8 cellular contexts compared by ENCODE assay signal in genomic region chr7:102285541-102286236, GRCh38. TPM values are rescaled to one million over a fixed set of nuclear protein-coding genes. Genes with fewer than 3 reads are reported as not detected.
DNase-seq lines count a peak whose midpoint lies in the region; ATAC-seq, FAIRE-seq and TF ChIP-seq lines count a peak whose summit lies in the region.

No MANE protein-coding gene starts in this region.

- FAIRE-seq in GM12878 (lab: Jason Lieb, UNC): no peak

- H2BK5ac ChIP-seq in mesendoderm (ENCODE audit: low read length): no peak overlapping the region

- no peaks in the 10 kb centered on the region for H3K27me3 Mint-ChIP-seq in activated naive CD4-positive, alpha-beta T cell treated with anti-CD3 and anti-CD28 coated beads, Interleukin-2, amount 50 U/mL, for 24 hours

- no peak for DNase-seq in activated naive CD4-positive, alpha-beta T cell treated with Interleukin-2 at 50 U/mL for 16 hours
- DNase-seq in GM12878 (ENCODE audit: low read depth, low spot score) (no peak), mesendoderm (peak; percentile 22), ureter (ENCODE audit: low spot score) (peak; percentile 44), kidney tubule cell (ENCODE audit: low spot score) (no peak), T1000 (lab: John Stamatoyannopoulos, UW) (no peak)
- DNase-seq in activated CD8-positive, alpha-beta memory T cell treated with anti-CD3 and anti-CD28 coated beads, Interleukin-2, amount 50 U/mL, for 48 hours: no peak

- SMC1A ChIA-PET in GM12878 (lab: Charles Lee; ENCODE audit: uncharacterized antibody, unreplicated experiment): interaction anchor here (1.0 to 2.0 kb wide), 4 partner anchors 9 to 159 kb away, joined by 3 to 5 read pairs (median 4); no protein-coding TSS in a partner anchor

- no peak for TF ChIP-seq EP300 in GM12878 (IDR thresholded peaks at IDR 0.05; ENCODE audit: borderline replicate concordance in 1 of 2, control insufficient read depth in 1 of 2, low read depth in 2 of 2, low read length in 2 of 2)

- H4K5ac ChIP-seq in mesendoderm (ENCODE audit: low read length): no peak overlapping the region

- TF ChIP-seq POLR2A in GM12878 (IDR thresholded peaks at IDR 0.05; ENCODE audit: low read depth, low read length): no peak

- H3K27ac ChIP-seq in GM12878 (ENCODE audit: control insufficient read depth, insufficient read depth) (no peak overlapping the region), mesendoderm (ENCODE audit: low read depth, low read length) (no peak overlapping the region)

- H3K4me3 ChIP-seq in GM12878 (peak overlapping the region; percentile 80), mesendoderm (ENCODE audit: low read length) (no peak overlapping the region)

- no peak overlapping the region for H3K18ac ChIP-seq in mesendoderm (ENCODE audit: low read length)

- BruUV-seq in GM12878 (replicated peaks; lab: Mats Ljungman, UMichigan): no TSS peak

- POLR2A ChIA-PET in GM12878 (lab: Charles Lee): interaction anchor here (3.9 kb wide), 1 partner anchor 20 kb away, joined by 34 read pairs; no protein-coding TSS in a partner anchor

- H3K4me2 ChIP-seq in GM12878 (ENCODE audit: control insufficient read depth, insufficient read depth) (peak overlapping the region; percentile 62), mesendoderm (ENCODE audit: low read length) (peak overlapping the region; percentile 60)

- ATAC-seq in GM12878: no peak

- H2BK15ac ChIP-seq in mesendoderm (replicated peaks; ENCODE audit: low read depth): no peak overlapping the region

- H3K56ac ChIP-seq in mesendoderm (ENCODE audit: low read length): peak overlapping the region; percentile 91

- peak overlapping the region; percentile 79 for H2AFZ ChIP-seq in GM12878 (ENCODE audit: control insufficient read depth, low read depth, low read length)

- in situ Hi-C loops in GM12878 (cut with MboI): loop anchor here (5.0 kb wide), 1 partner anchor 167 kb away; no protein-coding TSS in a partner anchor

- H3K27me3 ChIP-seq in GM12878 (replicated peaks in 1 of 2; ENCODE audit: control insufficient read depth in 2 of 2, insufficient read depth in 2 of 2, low read length in 1 of 2): no peaks in the 10 kb centered on the region
- H3K27me3 ChIP-seq in mesendoderm (ENCODE audit: insufficient read depth, low read length, poor library complexity): no peaks in the 10 kb centered on the region

- peak overlapping the region; percentile 82 for H3K4me3 Mint-ChIP-seq in activated naive CD4-positive, alpha-beta T cell treated with anti-CD3 and anti-CD28 coated beads, Interleukin-2, amount 50 U/mL, for 24 hours

- 40% methylated on average over 17 of the region's 19 CpGs for WGBS in GM12878 (ENCODE audit: insufficient coverage, insufficient replicate concordance, low lambda C conversion rate, missing lambda C conversion rate)
- no CpG with 5 or more reads among the region's 19 CpGs for WGBS in mesendoderm (ENCODE audit: extremely low coverage, insufficient coverage, low lambda C conversion rate)

- H3K79me2 ChIP-seq in GM12878 (ENCODE audit: control insufficient read depth, insufficient read depth, low read length): peaks cover 33% of the 10 kb centered on the region
- no peaks in the 10 kb centered on the region for H3K79me2 ChIP-seq in mesendoderm (ENCODE audit: control insufficient read depth, insufficient read depth, low read length)

- no peak overlapping the region for H2AK5ac ChIP-seq in mesendoderm (ENCODE audit: low read length)

- H3K4me1 ChIP-seq in GM12878 (ENCODE audit: control insufficient read depth, insufficient read depth, low read length): peaks cover 43% of the 10 kb centered on the region
- peaks cover 2% of the 10 kb centered on the region for H3K4me1 ChIP-seq in mesendoderm (ENCODE audit: control insufficient read depth, low read depth, low read length)

- no peaks in the 10 kb centered on the region for H3K9me3 ChIP-seq in GM12878 (replicated peaks; ENCODE audit: control insufficient read depth, insufficient read depth, low read length)

- CTCF ChIA-PET in GM12878 (lab: Yijun Ruan, JAX): interaction anchor here (9.3 kb wide), 1 partner anchor 106 kb away, joined by 205 read pairs; the partner anchor contains the start of gene PRKRIP1

- RAD21 ChIA-PET in GM12878 (lab: Charles Lee; ENCODE audit: unreplicated experiment): interaction anchor here (0.7 to 6.0 kb wide), 5 partner anchors 10 to 153 kb away, joined by 3 to 121 read pairs (median 5); no protein-coding TSS in a partner anchor

- H3K79me1 ChIP-seq in mesendoderm (ENCODE audit: low read length): no peaks in the 10 kb centered on the region

- H4K20me1 ChIP-seq in GM12878 (ENCODE audit: control insufficient read depth, insufficient read depth): no peaks in the 10 kb centered on the region

- H3K4ac ChIP-seq in mesendoderm (ENCODE audit: low read depth, low read length): no peak overlapping the region

- peak overlapping the region; percentile 34; the same call in 1 of the 2 replicates for H3K9ac ChIP-seq in GM12878 (ENCODE audit: control insufficient read depth, insufficient read depth, low read length)
- H3K9ac ChIP-seq in mesendoderm (ENCODE audit: low read length): peak overlapping the region; percentile 89

- TF ChIP-seq RAD21 in GM12878 (IDR thresholded peaks at IDR 0.05; ENCODE audit: insufficient read depth, low read depth, low read length): no peak

- H3K4me1 Mint-ChIP-seq in activated naive CD4-positive, alpha-beta T cell treated with anti-CD3 and anti-CD28 coated beads, Interleukin-2, amount 50 U/mL, for 24 hours: peaks cover 27% of the 10 kb centered on the region

- no peak for TF ChIP-seq CTCF in GM12878 (IDR thresholded peaks at IDR 0.05 in 2 of 3, conservative IDR thresholded peaks at IDR 0.05 in 1 of 3; ENCODE audit: control insufficient read depth in 2 of 3, extremely low read depth in 1 of 3, insufficient read depth in 1 of 3, low read depth in 3 of 3, low read length in 3 of 3)

- intact Hi-C loops in GM12878 (cut with micrococcal nuclease; ENCODE audit: unreplicated experiment): loop anchor here (5.0 kb wide), 1 partner anchor 182 kb away; no protein-coding TSS in a partner anchor

- no peak overlapping the region for H4K8ac ChIP-seq in mesendoderm (ENCODE audit: low read depth, low read length)

- peak overlapping the region; percentile 24 for H3K23ac ChIP-seq in mesendoderm (ENCODE audit: low read length)

- H3K36me3 Mint-ChIP-seq in activated naive CD4-positive, alpha-beta T cell treated with anti-CD3 and anti-CD28 coated beads, Interleukin-2, amount 50 U/mL, for 24 hours: no peaks in the 10 kb centered on the region

- H3K9me3 Mint-ChIP-seq in activated naive CD4-positive, alpha-beta T cell treated with anti-CD3 and anti-CD28 coated beads, Interleukin-2, amount 50 U/mL, for 24 hours: no peaks in the 10 kb centered on the region

- H3K27ac Mint-ChIP-seq in activated naive CD4-positive, alpha-beta T cell treated with anti-CD3 and anti-CD28 coated beads, Interleukin-2, amount 50 U/mL, for 24 hours: peak overlapping the region; percentile 70

- no peak overlapping the region for H2BK120ac ChIP-seq in mesendoderm (ENCODE audit: low read depth, low read length)

- H3K36me3 ChIP-seq in GM12878 (ENCODE audit: control insufficient read depth in 2 of 2, insufficient read depth in 2 of 2, low read length in 1 of 2): no peaks in the 10 kb centered on the region; a peak in 1 of 4 replicates
- H3K36me3 ChIP-seq in mesendoderm (ENCODE audit: control insufficient read depth, insufficient read depth, low read length): no peaks in the 10 kb centered on the region

TF ChIP-seq in GM12878, 131 proteins besides CTCF, POLR2A, EP300 and RAD21 (continues in another document):
- no peak for TF ChIP-seq MAX (IDR thresholded peaks at IDR 0.05; ENCODE audit: low read depth, low read length)
- no peak for TF ChIP-seq CHD2 (IDR thresholded peaks at IDR 0.05; ENCODE audit: borderline replicate concordance, low read depth, low read length)
- TF ChIP-seq PML (IDR thresholded peaks at IDR 0.05; ENCODE audit: low read length): no peak
- no peak for TF ChIP-seq MTA2 (IDR thresholded peaks at IDR 0.05; ENCODE audit: low read depth)
- no peak for TF ChIP-seq MYC (IDR thresholded peaks at IDR 0.05; ENCODE audit: insufficient read depth, insufficient read length, insufficient replicate concordance, low read length, severe bottlenecking)
- no peak for TF ChIP-seq RAD51 (IDR thresholded peaks at IDR 0.05)

RNA-seq across cellular contexts. Expression of gene SH2B2, which starts 1.0 kb away (rescaled TPM):
- 23.0 and 36.2 TPM in 2 replicates for total RNA-seq in GM12878 (2013; cell fraction: nucleolus; rRNA removed)
- total RNA-seq in GM12878 (2014; rRNA removed) (17.7 and 29.7 TPM in 2 replicates), GM12878 (2014; rRNA removed; fragmentation: Illumina TruSeq; extraction: Trizol) (6.2 and 7.4 TPM in 2 replicates), GM12878 (2021) (54.1 and 55.1 TPM in 2 replicates), ureter (6.1 TPM)
- polyA plus RNA-seq in GM12878 (2011; ENCODE audit: low read depth): 4.9 TPM
- polyA plus RNA-seq in GM12878 (2011; rRNA removed) (4.4 and 6.1 TPM in 2 replicates), GM12878 (2014; fragmentation: Illumina TruSeq; extraction: Trizol) (1.2 and 6.7 TPM in 2 replicates), GM12878 (2014; fragmentation: Nextera tagmentation; extraction: Ambion mirVana) (under 1 TPM in 1 of 2 experiments, not detected in 1; 0.13 TPM), GM12878 (2014; rRNA removed) (30.6 and 37.2 TPM in 2 replicates), GM12878 (2016; fragmentation: Nextera tagmentation; extraction: Ambion mirVana) (10 to 100 TPM in 1 of 2 experiments, 1 to 10 TPM in 1; 1.4 to 24.6 TPM)
- polyA plus RNA-seq in GM12878 (2011; cell fraction: cytosol; rRNA removed): 11.5 and 16.0 TPM in 2 replicates
- polyA plus RNA-seq in GM12878 (2011; cell fraction: nucleus; rRNA removed): 10.7 and 19.6 TPM in 2 replicates
- 28.7 and 31.7 TPM in 2 replicates for polyA plus RNA-seq in GM12878 (2012)
- 9.5 and 10.2 TPM in 2 replicates for polyA minus RNA-seq in GM12878 (2011; rRNA and poly(A)+ RNA removed)
- polyA minus RNA-seq in GM12878 (2011; cell fraction: cytosol; rRNA and poly(A)+ RNA removed): 9.9 and 12.2 TPM in 2 replicates
- polyA minus RNA-seq in GM12878 (2011; cell fraction: nucleus; rRNA and poly(A)+ RNA removed): 3.9 and 7.9 TPM in 2 replicates
- 3.1 TPM for polyA plus RNA-seq in mesendoderm (2013, experiment 1 of 2)
- polyA plus RNA-seq in mesendoderm (2013, experiment 2 of 2): 3.2 TPM

Comparison
In these comparisons a context has a peak if more than half of its experiments do, and no peak if none do; other contexts are left out.
1. DNase-seq: peak in mesendoderm (single experiment) and ureter (single experiment); none in activated naive CD4-positive, alpha-beta T cell treated with Interleukin-2 at 50 U/mL for 16 hours (single experiment), GM12878 (single experiment), kidney tubule cell (single experiment), T1000 (single experiment) and activated CD8-positive, alpha-beta memory T cell treated with anti-CD3 and anti-CD28 coated beads, Interleukin-2, amount 50 U/mL, for 48 hours (single experiment).